ENCODE assay signal across 1 cellular context in genomic region chr2:199999166-199999565, GRCh38.
TF ChIP-seq lines count a peak whose summit lies in the region.

No MANE protein-coding gene starts in this region.

TF ChIP-seq in IMR-90, 13 proteins besides CTCF, POLR2A, EP300 and RAD21 (continued from another document):
- TF ChIP-seq, protein P1, sequence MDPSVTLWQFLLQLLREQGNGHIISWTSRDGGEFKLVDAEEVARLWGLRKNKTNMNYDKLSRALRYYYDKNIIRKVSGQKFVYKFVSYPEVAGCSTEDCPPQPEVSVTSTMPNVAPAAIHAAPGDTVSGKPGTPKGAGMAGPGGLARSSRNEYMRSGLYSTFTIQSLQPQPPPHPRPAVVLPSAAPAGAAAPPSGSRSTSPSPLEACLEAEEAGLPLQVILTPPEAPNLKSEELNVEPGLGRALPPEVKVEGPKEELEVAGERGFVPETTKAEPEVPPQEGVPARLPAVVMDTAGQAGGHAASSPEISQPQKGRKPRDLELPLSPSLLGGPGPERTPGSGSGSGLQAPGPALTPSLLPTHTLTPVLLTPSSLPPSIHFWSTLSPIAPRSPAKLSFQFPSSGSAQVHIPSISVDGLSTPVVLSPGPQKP (IDR thresholded peaks at IDR 0.05; ENCODE audit: borderline replicate concordance, low read depth, low read length), result no peak
- TF ChIP-seq CHD1 (IDR thresholded peaks at IDR 0.05; ENCODE audit: low read depth, low read length) (no peak), FOS (IDR thresholded peaks at IDR 0.05; ENCODE audit: low read depth, low read length) (no peak), NFE2L2 (IDR thresholded peaks at IDR 0.05; ENCODE audit: low read depth, low read length) (no peak), BHLHE40 (IDR thresholded peaks at IDR 0.05; ENCODE audit: low read depth, low read length) (no peak), CEBPB (IDR thresholded peaks at IDR 0.05; ENCODE audit: low read depth, low read length) (no peak), MAZ (IDR thresholded peaks at IDR 0.05; ENCODE audit: borderline replicate concordance, low read depth, low read length) (no peak), SMC3 (IDR thresholded peaks at IDR 0.05; ENCODE audit: low read depth, low read length) (no peak), RCOR1 (IDR thresholded peaks at IDR 0.05; ENCODE audit: insufficient replicate concordance, low read length) (no peak), MAFK (IDR thresholded peaks at IDR 0.05; ENCODE audit: low read depth, low read length) (no peak), RFX5 (IDR thresholded peaks at IDR 0.05; ENCODE audit: low read depth, low read length) (no peak)
- TF ChIP-seq, protein P2, sequence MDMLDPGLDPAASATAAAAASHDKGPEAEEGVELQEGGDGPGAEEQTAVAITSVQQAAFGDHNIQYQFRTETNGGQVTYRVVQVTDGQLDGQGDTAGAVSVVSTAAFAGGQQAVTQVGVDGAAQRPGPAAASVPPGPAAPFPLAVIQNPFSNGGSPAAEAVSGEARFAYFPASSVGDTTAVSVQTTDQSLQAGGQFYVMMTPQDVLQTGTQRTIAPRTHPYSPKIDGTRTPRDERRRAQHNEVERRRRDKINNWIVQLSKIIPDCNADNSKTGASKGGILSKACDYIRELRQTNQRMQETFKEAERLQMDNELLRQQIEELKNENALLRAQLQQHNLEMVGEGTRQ (IDR thresholded peaks at IDR 0.05; ENCODE audit: low read depth, low read length), result no peak
